Comparison of ENCODE assay signal across 17 cellular contexts in genomic region chr17:61335105-61335844, GRCh38.
DNase-seq lines count a peak whose midpoint lies in the region; ATAC-seq and TF ChIP-seq lines count a peak whose summit lies in the region.
"Had no signal": no experiment of that assay in that cellular context is flagged by ENCODE, and none has a peak within 500 bp of the region (broad histone marks: within the 10 kb centered on the region; RNA-seq: fewer than 3 reads in every experiment).

No MANE protein-coding gene starts in this region.

- TF ChIP-seq CTCF in Caco-2 (IDR thresholded peaks at IDR 0.05; ENCODE audit: insufficient read depth in 1 of 2, low read depth in 1 of 2, low read length in 1 of 2, severe bottlenecking in 1 of 2, unreplicated experiment in 1 of 2) = no peak
- no peak for TF ChIP-seq CTCF in nephron (IDR thresholded peaks at IDR 0.05; ENCODE audit: unreplicated experiment in 3 of 3)
- no peak for TF ChIP-seq CTCF in sigmoid colon (IDR thresholded peaks at IDR 0.05)

- H3K27ac Mint-ChIP-seq in Caco-2 (ENCODE audit: unreplicated experiment) (peak overlapping the region; percentile 12), nephron (peak overlapping the region in 2 of 3 experiments; percentile 93 to 94)
- no peak overlapping the region for H3K27ac Mint-ChIP-seq in effector memory CD8-positive, alpha-beta T cell
- H3K27ac Mint-ChIP-seq: endodermal cell, memory B cell had no signal

- no peaks in the 10 kb centered on the region for H3K27me3 ChIP-seq in Caco-2 (replicated peaks; ENCODE audit: control insufficient read depth, insufficient read depth, low read length)
- peaks cover under 1% of the 10 kb centered on the region; the same call in 1 of the 2 replicates for H3K27me3 ChIP-seq in MG63
- no peaks in the 10 kb centered on the region for H3K27me3 ChIP-seq in esophagus (ENCODE audit: control insufficient read depth in 1 of 2, insufficient read depth in 2 of 2, low read length in 2 of 2)
- peaks cover 0 to 8% (median 0%) of the 10 kb centered on the region in 3 donors for H3K27me3 ChIP-seq in sigmoid colon

- CTCF ChIA-PET in Caco-2 (lab: Charles Lee) = interaction anchor here (1.1 kb wide), 1 partner anchor 21 kb away, joined by 3 read pairs; no protein-coding TSS in a partner anchor

- no peaks in the 10 kb centered on the region for H3K9me3 ChIP-seq in Caco-2
- no peaks in the 10 kb centered on the region for H3K9me3 ChIP-seq in MG63
- H3K9me3 ChIP-seq in esophagus (ENCODE audit: control insufficient read depth in 2 of 2, insufficient read depth in 1 of 2, low read depth in 1 of 2, low read length in 1 of 2) = no peaks in the 10 kb centered on the region
- H3K9me3 ChIP-seq in sigmoid colon = no peaks in the 10 kb centered on the region
- H3K9me3 ChIP-seq: pancreas had no signal

- BruUV-seq in Caco-2 (replicated peaks; lab: Mats Ljungman, UMichigan) = no TSS peak

- no peak for ATAC-seq in effector memory CD8-positive, alpha-beta T cell (replicated peaks)
- ATAC-seq in GM18870 (IDR thresholded peaks at IDR 0.05; ENCODE audit: unreplicated experiment) = no peak
- no peak for ATAC-seq in HG02642 (IDR thresholded peaks at IDR 0.05; ENCODE audit: poor library complexity, unreplicated experiment)

- WGBS in esophagus, 2 donors = 49 to 58% methylated on average over 8 of the region's 8 CpGs
- 43 to 72% methylated on average over 8 of the region's 8 CpGs for WGBS in sigmoid colon, 2 donors

- no peaks in the 10 kb centered on the region for H3K36me3 ChIP-seq in Caco-2 (ENCODE audit: control insufficient read depth, insufficient read depth, low read length)
- H3K36me3 ChIP-seq in MG63 = no peaks in the 10 kb centered on the region
- no peaks in the 10 kb centered on the region for H3K36me3 ChIP-seq in esophagus (ENCODE audit: control insufficient read depth in 2 of 2, insufficient read depth in 2 of 2, low read length in 1 of 2)
- no peaks in the 10 kb centered on the region for H3K36me3 ChIP-seq in sigmoid colon
- H3K36me3 ChIP-seq: pancreas had no signal

- no peak for TF ChIP-seq EP300 in sigmoid colon (IDR thresholded peaks at IDR 0.05)

- POLR2A ChIA-PET in Caco-2 (lab: Charles Lee) = no interaction called here

- no peak overlapping the region for H3K4me3 Mint-ChIP-seq in Caco-2 (ENCODE audit: unreplicated experiment)
- H3K4me3 Mint-ChIP-seq in nephron = peak overlapping the region in 1 of 3 experiments; percentile 44
- H3K4me3 Mint-ChIP-seq in effector memory CD8-positive, alpha-beta T cell = no peak overlapping the region
- H3K4me3 Mint-ChIP-seq: endodermal cell, memory B cell had no signal

- H3K27ac ChIP-seq in esophagus (ENCODE audit: low read depth in 2 of 2, low read length in 1 of 2) (peak overlapping the region; percentile 1 to 29), sigmoid colon (peak overlapping the region in 1 of 4 donors; percentile 79)
- H3K27ac ChIP-seq: pancreas had no signal

- H3K9me3 Mint-ChIP-seq in Caco-2 (ENCODE audit: unreplicated experiment) (no peaks in the 10 kb centered on the region), nephron (no peaks in the 10 kb centered on the region)
- no peaks in the 10 kb centered on the region for H3K9me3 Mint-ChIP-seq in effector memory CD8-positive, alpha-beta T cell
- H3K9me3 Mint-ChIP-seq: endodermal cell, memory B cell had no signal

- H3K4me1 Mint-ChIP-seq in Caco-2 (ENCODE audit: low read depth, unreplicated experiment) (peaks cover 21% of the 10 kb centered on the region), nephron (peaks cover 62% of the 10 kb centered on the region)
- no peaks in the 10 kb centered on the region for H3K4me1 Mint-ChIP-seq in effector memory CD8-positive, alpha-beta T cell (ENCODE audit: low read depth in 2 of 2)
- H3K4me1 Mint-ChIP-seq: memory B cell had no signal

- no peak for DNase-seq in Caco-2
- DNase-seq in MG63 = peak; percentile 49
- no peak for DNase-seq in effector memory CD8-positive, alpha-beta T cell
- no peak for DNase-seq in sigmoid colon
- DNase-seq: activated CD4-positive, alpha-beta T cell treated with anti-CD3 and anti-CD28 coated beads for 48 hours; activated T-cell treated with anti-CD3 and anti-CD28 coated beads, Interleukin-2, amount 50 U/mL, for 48 hours; anterior cingulate cortex; DND-41; endodermal cell; stimulated activated CD4-positive, alpha-beta T cell treated with anti-CD3 and anti-CD28 coated beads, Interleukin-2, amount 100 ng/mL, for 24 hours; T-helper 1 cell had no signal

- H3K27me3 Mint-ChIP-seq in Caco-2 (ENCODE audit: insufficient read depth, unreplicated experiment) (no peaks in the 10 kb centered on the region), nephron (ENCODE audit: low read depth) (peaks cover 7% of the 10 kb centered on the region)
- H3K27me3 Mint-ChIP-seq in effector memory CD8-positive, alpha-beta T cell = no peaks in the 10 kb centered on the region
- H3K27me3 Mint-ChIP-seq: memory B cell had no signal

- H3K4me3 ChIP-seq in Caco-2 (ENCODE audit: low read depth, low read length) = no peak overlapping the region
- no peak overlapping the region for H3K4me3 ChIP-seq in MG63
- no peak overlapping the region for H3K4me3 ChIP-seq in esophagus (ENCODE audit: low read depth in 1 of 2, low read length in 2 of 2)
- H3K4me3 ChIP-seq in sigmoid colon = no peak overlapping the region
- H3K4me3 ChIP-seq: pancreas had no signal

- H3K4me1 ChIP-seq in Caco-2 = peaks cover 24% of the 10 kb centered on the region
- peaks cover 0 to 11% of the 10 kb centered on the region in 2 donors for H3K4me1 ChIP-seq in esophagus (ENCODE audit: control insufficient read depth in 2 of 2, insufficient read depth in 2 of 2, low read length in 1 of 2)
- H3K4me1 ChIP-seq in sigmoid colon = peaks cover 0 to 15% (median 14%) of the 10 kb centered on the region in 4 donors

- intact Hi-C loops in Caco-2 (cut with micrococcal nuclease; ENCODE audit: unreplicated experiment) (no loop called here), sigmoid colon (cut with DNase I) (loop anchor here (10.0 kb wide), 1 partner anchor 50 kb away; no protein-coding TSS in a partner anchor)

- H3K36me3 Mint-ChIP-seq in Caco-2 (ENCODE audit: insufficient read depth, unreplicated experiment) (no peaks in the 10 kb centered on the region), nephron (ENCODE audit: low read depth) (no peaks in the 10 kb centered on the region)
- peaks cover 3% of the 10 kb centered on the region for H3K36me3 Mint-ChIP-seq in effector memory CD8-positive, alpha-beta T cell (ENCODE audit: insufficient read depth)
- H3K36me3 Mint-ChIP-seq: memory B cell had no signal

- TF ChIP-seq POLR2A in sigmoid colon (IDR thresholded peaks at IDR 0.05) = no peak

Comparison
In these comparisons a context has a peak if more than half of its experiments do, and no peak if none do; other contexts are left out.
1. H3K27ac Mint-ChIP-seq: peak in Caco-2 (single experiment) and nephron (2 of 3); none in effector memory CD8-positive, alpha-beta T cell (0 of 2).